Comparison of ENCODE assay signal across 11 cellular contexts in the genomic region with DNA sequence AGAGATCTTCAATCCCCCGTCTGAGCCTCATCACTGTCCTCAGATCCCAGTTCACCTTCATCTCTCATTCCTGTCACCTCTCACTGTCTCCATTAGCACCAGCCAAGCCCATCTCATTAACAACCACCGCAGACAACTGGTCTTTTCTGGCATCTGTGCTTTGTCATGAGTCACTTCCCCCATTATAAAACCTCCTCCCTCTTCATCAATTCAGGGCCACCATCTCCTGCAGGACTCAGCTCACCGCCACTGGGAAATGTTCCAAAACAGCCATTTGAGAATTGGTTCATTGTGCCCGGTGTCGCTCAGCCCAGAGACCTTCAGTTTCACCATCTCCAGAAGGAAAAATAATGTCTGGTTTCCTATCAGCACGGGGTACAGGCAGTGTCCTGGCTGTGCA. TPM values are rescaled to one million over a fixed set of nuclear protein-coding genes. Genes with fewer than 3 reads are reported as not detected.
DNase-seq lines count a peak whose midpoint lies in the region; ATAC-seq and TF ChIP-seq lines count a peak whose summit lies in the region.
"Had no signal": no experiment of that assay in that cellular context is flagged by ENCODE, and none has a peak within 500 bp of the region (broad histone marks: within the 10 kb centered on the region; RNA-seq: fewer than 3 reads in every experiment).

No MANE protein-coding gene starts in this region.

- H3K9me3 Mint-ChIP-seq in endothelial cell (ENCODE audit: unreplicated experiment) = no peaks in the 10 kb centered on the region
- H3K9me3 Mint-ChIP-seq: WTC11 had no signal

- intact Hi-C loops in A673 (cut with micrococcal nuclease; ENCODE audit: unreplicated experiment) (no loop called here), right cardiac atrium (cut with DNase I) (loop anchor here in 1 of 4 donors (10.0 kb wide), 1 partner anchor 133 kb away; a partner anchor contains a TSS)

- ATAC-seq in right cardiac atrium = peak; percentile 41 to 70
- no peak for ATAC-seq in HG03469 (IDR thresholded peaks at IDR 0.05; ENCODE audit: unreplicated experiment)
- ATAC-seq: WTC11 had no signal

- no peak overlapping the region for H3K4me3 Mint-ChIP-seq in endothelial cell (ENCODE audit: unreplicated experiment)
- H3K4me3 Mint-ChIP-seq: WTC11 had no signal

- DNase-seq in A673 (ENCODE audit: low spot score) (peak; percentile 43), LoVo (ENCODE audit: low spot score) (peak; percentile 77), adipocyte (ENCODE audit: low read depth) (no peak), right cardiac atrium (no peak), NCI-H748 (lab: John Stamatoyannopoulos, UW; ENCODE audit: unreplicated experiment) (no peak), NK-92 (lab: John Stamatoyannopoulos, UW; ENCODE audit: unreplicated experiment) (no peak), endothelial cell (ENCODE audit: low spot score) (no peak)
- DNase-seq: NCI-H526 treated with DMSO at 0.1 percent for 48 hours had no signal

- H3K4me1 Mint-ChIP-seq in endothelial cell (ENCODE audit: unreplicated experiment) = no peaks in the 10 kb centered on the region
- H3K4me1 Mint-ChIP-seq: WTC11 had no signal

- H3K4me1 ChIP-seq in A673 (ENCODE audit: insufficient read depth, low read length, poor library complexity, severe bottlenecking) (no peaks in the 10 kb centered on the region), adipocyte (ENCODE audit: control insufficient read depth, insufficient read depth, low read length) (peaks cover 21% of the 10 kb centered on the region), right cardiac atrium (ENCODE audit: control insufficient read depth, insufficient read depth, low read length) (peaks cover 5% of the 10 kb centered on the region)

- H3K36me3 ChIP-seq in A673 (ENCODE audit: insufficient read depth, low read length, poor library complexity, severe bottlenecking) = no peaks in the 10 kb centered on the region
- no peaks in the 10 kb centered on the region for H3K36me3 ChIP-seq in adipocyte (ENCODE audit: control insufficient read depth, insufficient read depth, low read length, severe bottlenecking)

- BruUV-seq in A673 (replicated peaks; lab: Mats Ljungman, UMichigan) = no TSS peak

- TF ChIP-seq CTCF in A673 (conservative IDR thresholded peaks at IDR 0.05; ENCODE audit: low read depth, low read length) (no peak), endothelial cell (IDR thresholded peaks at IDR 0.05; ENCODE audit: unreplicated experiment) (no peak)

- H3K27me3 ChIP-seq in A673 (replicated peaks; ENCODE audit: insufficient read depth, low read depth, low read length, poor library complexity) (peaks cover 4% of the 10 kb centered on the region), adipocyte (replicated peaks; ENCODE audit: control insufficient read depth, insufficient read depth, low read length) (no peaks in the 10 kb centered on the region), right cardiac atrium (ENCODE audit: control insufficient read depth, insufficient read depth) (no peaks in the 10 kb centered on the region)

- no peak overlapping the region for H3K27ac Mint-ChIP-seq in endothelial cell (ENCODE audit: unreplicated experiment)
- H3K27ac Mint-ChIP-seq: WTC11 had no signal

- no peak overlapping the region for H3K4me3 ChIP-seq in A673 (ENCODE audit: low read depth, low read length, poor library complexity, severe bottlenecking)
- H3K4me3 ChIP-seq in adipocyte (ENCODE audit: low read length) = peak overlapping the region; percentile 2
- H3K4me3 ChIP-seq in right cardiac atrium (ENCODE audit: low read length) = no peak overlapping the region

- CTCF ChIA-PET in A673 (lab: Charles Lee) = no interaction called here

- WGBS in right cardiac atrium = 25% methylated on average over 6 of the region's 6 CpGs

- POLR2A ChIA-PET in A673 (lab: Charles Lee; ENCODE audit: low non-redundant PET) = no interaction called here

- H3K9me3 ChIP-seq in A673 (ENCODE audit: low read depth, low read length, poor library complexity, severe bottlenecking) (no peaks in the 10 kb centered on the region), adipocyte (ENCODE audit: control insufficient read depth, low read length) (no peaks in the 10 kb centered on the region), right cardiac atrium (ENCODE audit: control insufficient read depth, low read length) (no peaks in the 10 kb centered on the region)

- H3K27ac ChIP-seq in A673 (ENCODE audit: low read depth, low read length, poor library complexity, severe bottlenecking) (no peak overlapping the region), right cardiac atrium (ENCODE audit: low read length) (no peak overlapping the region)
- H3K27ac ChIP-seq: epithelial cell of prostate had no signal

- H3K36me3 Mint-ChIP-seq in endothelial cell (ENCODE audit: low read depth, unreplicated experiment) = no peaks in the 10 kb centered on the region
- H3K36me3 Mint-ChIP-seq: WTC11 had no signal

- H3K27me3 Mint-ChIP-seq in endothelial cell (ENCODE audit: unreplicated experiment) = peaks cover 1% of the 10 kb centered on the region

- peak overlapping the region; percentile 38 for H3K9ac ChIP-seq in adipocyte (ENCODE audit: low read length)

RNA-seq across cellular contexts. Expression of a gene that starts 56.9 kb away (rescaled TPM):
- total RNA-seq in A673 (2021) = not detected in 2 replicates
- under 1 TPM in 3 of 4 donors, not detected in 1; 0.53 to 0.81 (median 0.77) TPM for total RNA-seq in right cardiac atrium
- 0.32 TPM for polyA plus RNA-seq in right cardiac atrium
- 5.8 TPM for total RNA-seq in endothelial cell (ENCODE audit: unreplicated experiment)

Comparison
In these comparisons a context has a peak if more than half of its experiments do, and no peak if none do; other contexts are left out.
1. DNase-seq: peak in A673 (single experiment) and LoVo (single experiment); none in adipocyte (single experiment), right cardiac atrium (0 of 3), NCI-H748 (single experiment), NK-92 (single experiment) and endothelial cell (single experiment).